ENCODE assay signal across 36 cellular contexts in the genomic region with DNA sequence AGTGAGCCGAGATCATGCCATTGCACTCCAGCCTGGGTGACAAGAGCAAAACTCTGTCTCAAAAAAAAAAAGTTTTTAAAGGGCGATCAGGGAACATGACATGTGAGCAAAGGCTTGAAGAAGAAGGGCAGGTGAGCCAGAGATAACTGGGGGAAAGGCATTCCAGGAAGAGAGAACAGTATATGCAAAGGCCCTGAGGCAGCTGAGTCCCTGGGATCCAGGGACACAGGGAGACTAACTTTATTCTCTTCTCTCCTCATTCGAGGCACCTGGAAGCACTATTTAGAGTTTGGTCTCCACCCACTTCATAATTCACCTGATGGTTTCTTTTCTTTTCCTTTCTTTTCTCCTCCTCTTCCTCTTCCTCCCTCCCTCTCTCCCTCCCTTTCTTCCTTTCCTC. TPM values are rescaled to one million over a fixed set of nuclear protein-coding genes. Genes with fewer than 3 reads are reported as not detected.
"Had no signal": no experiment of that assay in that cellular context is flagged by ENCODE, and none has a peak within 500 bp of the region (broad histone marks: within the 10 kb centered on the region; RNA-seq: fewer than 3 reads in every experiment).

No MANE protein-coding gene starts in this region.

- H3K4me3 ChIP-seq: adrenal gland, ascending aorta, body of pancreas, breast epithelium, cardiac muscle cell had no signal

- H3K4me1 ChIP-seq: adrenal gland, ascending aorta, body of pancreas, breast epithelium had no signal

- FAIRE-seq: astrocyte, bronchial epithelial cell had no signal

- DNase-seq: activated effector memory CD4-positive, alpha-beta T cell treated with anti-CD3 and anti-CD28 coated beads, Interleukin-2, amount 50 U/mL, for 16 hours; activated effector memory CD4-positive, alpha-beta T cell treated with Interleukin-2 at 50 U/mL for 16 hours; activated gamma-delta T cell; activated gamma-delta T cell treated with Interleukin-2 at 50 U/mL for 16 hours; activated naive CD4-positive, alpha-beta T cell; activated naive CD4-positive, alpha-beta T cell treated with anti-CD3 and anti-CD28 coated beads for 36 hours; activated naive CD4-positive, alpha-beta T cell treated with anti-CD3 and anti-CD28 coated beads, Interleukin-2, amount 10 ng/mL, durations not matched to agents 7 days and 5 days; activated naive CD4-positive, alpha-beta T cell treated with anti-CD3 and anti-CD28 coated beads, Interleukin-2, amount 50 U/mL, for 16 hours; activated naive CD4-positive, alpha-beta T cell treated with Interleukin-2 at 50 U/mL for 16 hours; activated naive CD8-positive, alpha-beta T cell treated with anti-CD3 and anti-CD28 coated beads for 36 hours; activated naive CD8-positive, alpha-beta T cell treated with anti-CD3 and anti-CD28 coated beads, Interleukin-2, amount 10 ng/mL, durations not matched to agents 7 days and 5 days; activated naive CD8-positive, alpha-beta T cell treated with anti-CD3 and anti-CD28 coated beads, Interleukin-2, amount 50 U/mL, for 24 hours; activated T-cell treated with anti-CD3 and anti-CD28 coated beads, Interleukin-2, amount 50 U/mL, for 24 hours; activated T-cell treated with anti-CD3 and anti-CD28 coated beads, Interleukin-2, amount 50 U/mL, for 4 hours; activated T-cell treated with anti-CD3 and anti-CD28 coated beads, Interleukin-2, amount 50 U/mL, for 48 hours; activated T-cell treated with anti-CD3 and anti-CD28 coated beads, Interleukin-2, amount 50 U/mL, for 72 hours; adrenal gland; amniotic stem cell; amygdala; anterior cingulate cortex; aorta; body of pancreas; brain microvascular endothelial cell; caudate nucleus; central memory CD4-positive, alpha-beta T cell; cerebellar nuclear complex had no signal

- H3K27ac ChIP-seq: adrenal gland, ascending aorta, body of pancreas, brain microvascular endothelial cell, breast epithelium, cardiac muscle cell had no signal

- ATAC-seq: activated naive CD4-positive, alpha-beta T cell treated with anti-CD3 and anti-CD28 coated beads, Interleukin-2, amount 50 U/mL, for 72 hours; activated naive CD8-positive, alpha-beta T cell treated with anti-CD3 and anti-CD28 coated beads, Interleukin-2, amount 50 U/mL, for 24 hours; activated T-cell treated with anti-CD3 and anti-CD28 coated beads, Interleukin-2, amount 50 U/mL, for 4 hours; activated T-cell treated with anti-CD3 and anti-CD28 coated beads, Interleukin-2, amount 50 U/mL, for 72 hours; activated T-helper 17 cell treated with anti-CD3 and anti-CD28 coated beads, Interleukin-2, amount 50 U/mL, for 72 hours; body of pancreas had no signal

- H3K27me3 ChIP-seq: adrenal gland, ascending aorta, body of pancreas, brain microvascular endothelial cell, breast epithelium, cardiac muscle cell had no signal

- H3K9me3 ChIP-seq: adrenal gland, ascending aorta, body of pancreas, breast epithelium had no signal

- H3K36me3 ChIP-seq: brain microvascular endothelial cell, breast epithelium, cardiac muscle cell had no signal

RNA-seq across cellular contexts. Expression of a gene that starts 24.5 kb away (rescaled TPM):
- total RNA-seq: aorta, ascending aorta, astrocyte, body of pancreas, bronchial epithelial cell, cardiac muscle cell, cardiac septum, cerebellum, chondrocyte had no signal
- polyA plus RNA-seq: aorta had no signal
